Comparison of ENCODE assay signal across 2 cellular contexts in genomic region chr3:129610276-129610675, GRCh38.
TF ChIP-seq lines count a peak whose summit lies in the region.

No MANE protein-coding gene starts in this region.

TF ChIP-seq in HepG2, 621 proteins besides CTCF, POLR2A, EP300 and RAD21:
- TF ChIP-seq PAWR (CRISPR knock-in tag; IDR thresholded peaks at IDR 0.05; ENCODE audit: borderline replicate concordance) (no peak), ZBTB43 (CRISPR knock-in tag; conservative IDR thresholded peaks at IDR 0.05) (no peak), ZNF558 (CRISPR knock-in tag; IDR thresholded peaks at IDR 0.05; ENCODE audit: borderline replicate concordance) (no peak), ZSCAN31 (CRISPR knock-in tag; IDR thresholded peaks at IDR 0.05; ENCODE audit: low read depth) (no peak)
TF ChIP-seq in HepG2: peak in this region for 0.

TF ChIP-seq in GM12891, 5 proteins besides CTCF, POLR2A, EP300 and RAD21:
- TF ChIP-seq SPI1 (IDR thresholded peaks at IDR 0.05; ENCODE audit: low read depth, low read length) (no peak), TAF1 (IDR thresholded peaks at IDR 0.05; ENCODE audit: low read depth, low read length) (no peak), POU2F2 (IDR thresholded peaks at IDR 0.05; ENCODE audit: low read depth, low read length) (no peak), PAX5 (IDR thresholded peaks at IDR 0.05; ENCODE audit: insufficient read depth, low read length, severe bottlenecking) (no peak), POLR2AphosphoS5 (IDR thresholded peaks at IDR 0.05; ENCODE audit: low read depth, low read length) (no peak)
